ENCODE assay signal across 32 cellular contexts in genomic region chr14:96956464-96957239, GRCh38.
"Had no signal": no experiment of that assay in that cellular context is flagged by ENCODE, and none has a peak within 500 bp of the region (broad histone marks: within the 10 kb centered on the region; RNA-seq: fewer than 3 reads in every experiment).

No MANE protein-coding gene starts in this region.

- H3K27ac Mint-ChIP-seq: immature natural killer cell; memory B cell; nephron; neural progenitor cell; stimulated activated naive CD8-positive, alpha-beta T cell treated with anti-CD3 and anti-CD28 coated beads, Interleukin-15, amount 100 ng/mL, for 72 hours had no signal

- H3K27ac ChIP-seq: coronary artery, esophagus squamous epithelium, heart right ventricle, neural progenitor cell, prostate gland, right atrium auricular region, suprapubic skin, transverse colon, upper lobe of right lung, uterus had no signal

- H3K27me3 ChIP-seq: esophagus squamous epithelium, neural progenitor cell, right atrium auricular region, suprapubic skin, transverse colon, upper lobe of right lung, uterus had no signal

- H3K4me2 ChIP-seq: neural progenitor cell, smooth muscle cell had no signal

- H3K4me3 ChIP-seq: coronary artery, esophagus squamous epithelium, heart right ventricle, lung, neural progenitor cell, prostate gland, right atrium auricular region, smooth muscle cell, suprapubic skin, transverse colon, upper lobe of right lung, uterus had no signal

- H3K27me3 Mint-ChIP-seq: memory B cell; naive thymus-derived CD4-positive, alpha-beta T cell; stimulated activated naive CD8-positive, alpha-beta T cell treated with anti-CD3 and anti-CD28 coated beads, Interleukin-15, amount 100 ng/mL, for 72 hours had no signal

- DNase-seq: dermis blood vessel endothelial cell; effector memory CD4-positive, alpha-beta T cell; erythroblast; esophagus squamous epithelium; foreskin melanocyte; glutamatergic neuron; heart right ventricle; hippocampal formation; immature natural killer cell; midbrain; naive thymus-derived CD4-positive, alpha-beta T cell; stimulated activated CD4-positive, alpha-beta T cell treated with anti-CD3 and anti-CD28 coated beads, Interleukin-12 subunit alpha, Interleukin-12 subunit beta, amount 100 ng/mL, for 4 hours; stimulated activated CD4-positive, alpha-beta T cell treated with anti-CD3 and anti-CD28 coated beads, Interleukin-1b, Interleukin-23, amount 100 ng/mL, for 48 hours; stimulated activated CD4-positive, alpha-beta T cell treated with anti-CD3 and anti-CD28 coated beads, Interleukin-4, amount 100 ng/mL, for 1 hour; stimulated activated CD8-positive, alpha-beta memory T cell treated with anti-CD3 and anti-CD28 coated beads, Interleukin-4, amount 100 ng/mL, for 48 hours; stimulated activated naive CD4-positive, alpha-beta T cell; stimulated activated naive CD8-positive, alpha-beta T cell treated with anti-CD3 and anti-CD28 coated beads, Interleukin-15, amount 100 ng/mL, for 72 hours; transverse colon; upper lobe of right lung; uterus had no signal

- H3K9me3 ChIP-seq: esophagus squamous epithelium, prostate gland, right atrium auricular region, suprapubic skin, transverse colon, upper lobe of right lung, uterus had no signal

- FAIRE-seq: endometrium, keratinocyte had no signal

- H3K4me1 ChIP-seq: esophagus squamous epithelium, prostate gland, right atrium auricular region, suprapubic skin, transverse colon, upper lobe of right lung, uterus had no signal

- H3K36me3 ChIP-seq: esophagus squamous epithelium, heart right ventricle, neural progenitor cell, prostate gland, right atrium auricular region, suprapubic skin, transverse colon, upper lobe of right lung, uterus had no signal

- H2AFZ ChIP-seq: neural progenitor cell had no signal

- H3K4me1 Mint-ChIP-seq: nephron had no signal

- H3K4me3 Mint-ChIP-seq: immature natural killer cell; memory B cell; naive thymus-derived CD4-positive, alpha-beta T cell; nephron; neural progenitor cell; stimulated activated naive CD8-positive, alpha-beta T cell treated with anti-CD3 and anti-CD28 coated beads, Interleukin-15, amount 100 ng/mL, for 72 hours had no signal

- H3K9ac ChIP-seq: neural progenitor cell had no signal

- ATAC-seq: heart right ventricle; naive thymus-derived CD4-positive, alpha-beta T cell; sciatic nerve; stimulated activated naive CD8-positive, alpha-beta T cell treated with anti-CD3 and anti-CD28 coated beads, Interleukin-15, amount 100 ng/mL, for 72 hours; upper lobe of right lung had no signal
